Comparison of ENCODE assay signal across 8 cellular contexts in genomic region chr12:57237952-57238853, GRCh38. TPM values are rescaled to one million over a fixed set of nuclear protein-coding genes. Genes with fewer than 3 reads are reported as not detected.
DNase-seq lines count a peak whose midpoint lies in the region; ATAC-seq and TF ChIP-seq lines count a peak whose summit lies in the region.

No MANE protein-coding gene starts in this region.

- H3K27ac Mint-ChIP-seq in CD4-positive, CD25-positive, alpha-beta regulatory T cell = peak overlapping the region; percentile 91 to 97 (median 93)
- H3K27ac Mint-ChIP-seq in HFFc6 = peak overlapping the region; percentile 78; the same call in 1 of the 2 replicates
- peak overlapping the region; percentile 40 for H3K27ac Mint-ChIP-seq in activated CD8-positive, alpha-beta T cell treated with anti-CD3 and anti-CD28 coated beads, Interleukin-2, amount 10 ng/mL, durations not matched to agents 7 days and 5 days

- H3K27ac ChIP-seq in CD4-positive, CD25-positive, alpha-beta regulatory T cell (ENCODE audit: insufficient read depth, low read length, poor library complexity, severe bottlenecking) = peak overlapping the region; percentile 55
- H3K27ac ChIP-seq in hepatocyte = no peak overlapping the region

- POLR2A ChIA-PET in activated CD8-positive, alpha-beta T cell treated with anti-CD3 and anti-CD28 coated beads, Interleukin-2, amount 10 ng/mL, durations not matched to agents 7 days and 5 days (lab: Charles Lee) = interaction anchor here (1.1 to 2.2 kb wide), 3 partner anchors 8 to 15 kb away, joined by 3 to 13 read pairs (median 7); partner anchors contain the start of gene SHMT2

- peak overlapping the region; percentile 67 for H3K4me3 ChIP-seq in CD4-positive, CD25-positive, alpha-beta regulatory T cell (ENCODE audit: low read depth, low read length)
- H3K4me3 ChIP-seq in hepatocyte = peak overlapping the region; percentile 11

- H3K27me3 ChIP-seq in CD4-positive, CD25-positive, alpha-beta regulatory T cell (ENCODE audit: control insufficient read depth, insufficient read depth, low read length) = peaks cover 3% of the 10 kb centered on the region
- peaks cover 77% of the 10 kb centered on the region for H3K27me3 ChIP-seq in hepatocyte

- peaks cover 99% of the 10 kb centered on the region for H3K4me1 ChIP-seq in CD4-positive, CD25-positive, alpha-beta regulatory T cell (ENCODE audit: control insufficient read depth, insufficient read depth, low read length, poor library complexity, severe bottlenecking)
- H3K4me1 ChIP-seq in hepatocyte (ENCODE audit: insufficient read depth) = peaks cover 52% of the 10 kb centered on the region

- 3% methylated on average over 51 of the region's 62 CpGs for WGBS in hepatocyte (ENCODE audit: low lambda C conversion rate, missing lambda C conversion rate)

- H3K27me3 Mint-ChIP-seq in CD4-positive, CD25-positive, alpha-beta regulatory T cell = peaks cover 56% of the 10 kb centered on the region
- H3K27me3 Mint-ChIP-seq in HFFc6 (ENCODE audit: insufficient read depth) = peaks cover 20% of the 10 kb centered on the region
- H3K27me3 Mint-ChIP-seq in activated CD8-positive, alpha-beta T cell treated with anti-CD3 and anti-CD28 coated beads, Interleukin-2, amount 10 ng/mL, durations not matched to agents 7 days and 5 days (ENCODE audit: low read depth) = peaks cover 43% of the 10 kb centered on the region

- peaks cover 0 to 4% (median 0%) of the 10 kb centered on the region in 7 donors for H3K9me3 Mint-ChIP-seq in CD4-positive, CD25-positive, alpha-beta regulatory T cell
- H3K9me3 Mint-ChIP-seq in HFFc6 = no peaks in the 10 kb centered on the region; the same call in 1 of the 2 replicates
- no peaks in the 10 kb centered on the region for H3K9me3 Mint-ChIP-seq in activated CD8-positive, alpha-beta T cell treated with anti-CD3 and anti-CD28 coated beads, Interleukin-2, amount 10 ng/mL, durations not matched to agents 7 days and 5 days (ENCODE audit: insufficient read depth)

- peak overlapping the region; percentile 100 for H3K4me2 ChIP-seq in hepatocyte

- DNase-seq in CD4-positive, CD25-positive, alpha-beta regulatory T cell = peak in 2 of 3 donors; percentile 34 to 67
- DNase-seq in HFFc6 = no peak
- DNase-seq in activated CD8-positive, alpha-beta T cell treated with anti-CD3 and anti-CD28 coated beads, Interleukin-2, amount 10 ng/mL, durations not matched to agents 7 days and 5 days = peak; percentile 49
- no peak for DNase-seq in hepatocyte (ENCODE audit: low spot score)
- DNase-seq in stimulated activated naive CD4-positive, alpha-beta T cell (lab: John Stamatoyannopoulos, UW) = peak in 4 of 6 experiments; percentile 20 to 62 (median 32)
- DNase-seq in middle frontal gyrus (ENCODE audit: extremely low spot score, low spot score) = no peak
- no peak for DNase-seq in 8988T

- no peak for TF ChIP-seq CTCF in HFFc6 (IDR thresholded peaks at IDR 0.05)
- TF ChIP-seq CTCF in hepatocyte (IDR thresholded peaks at IDR 0.05; ENCODE audit: poor library complexity) = no peak

- no peaks in the 10 kb centered on the region for H3K79me2 ChIP-seq in hepatocyte

- H3K9me3 ChIP-seq in CD4-positive, CD25-positive, alpha-beta regulatory T cell (ENCODE audit: control insufficient read depth in 2 of 2, low read length in 2 of 2) = no peaks in the 10 kb centered on the region
- no peaks in the 10 kb centered on the region for H3K9me3 ChIP-seq in hepatocyte (ENCODE audit: low read depth)

- H3K9me2 ChIP-seq in hepatocyte (replicated peaks; ENCODE audit: insufficient read depth) = no peaks in the 10 kb centered on the region

- peaks cover 13% of the 10 kb centered on the region for H3K36me3 ChIP-seq in CD4-positive, CD25-positive, alpha-beta regulatory T cell (ENCODE audit: control insufficient read depth, insufficient read depth, low read length)
- H3K36me3 ChIP-seq in hepatocyte (replicated peaks; ENCODE audit: insufficient read depth, low read depth) = no peaks in the 10 kb centered on the region

- CTCF ChIA-PET in activated CD8-positive, alpha-beta T cell treated with anti-CD3 and anti-CD28 coated beads, Interleukin-2, amount 10 ng/mL, durations not matched to agents 7 days and 5 days (lab: Charles Lee) = interaction anchor here (0.9 to 12.3 kb wide), 13 partner anchors 10 to 230 kb away, joined by 3 to 389 read pairs (median 4); partner anchors contain the start of genes GLI1, NXPH4, SHMT2 and STAT6

- H4K20me1 ChIP-seq in hepatocyte (ENCODE audit: insufficient read depth, poor library complexity, severe bottlenecking) = peaks cover 5% of the 10 kb centered on the region

- peaks cover 6 to 86% (median 60%) of the 10 kb centered on the region in 4 donors for H3K4me1 Mint-ChIP-seq in CD4-positive, CD25-positive, alpha-beta regulatory T cell
- H3K4me1 Mint-ChIP-seq in HFFc6 (ENCODE audit: low read depth) = peaks cover 58% of the 10 kb centered on the region
- peaks cover 88% of the 10 kb centered on the region for H3K4me1 Mint-ChIP-seq in activated CD8-positive, alpha-beta T cell treated with anti-CD3 and anti-CD28 coated beads, Interleukin-2, amount 10 ng/mL, durations not matched to agents 7 days and 5 days (ENCODE audit: low read depth)

- ATAC-seq in CD4-positive, CD25-positive, alpha-beta regulatory T cell (ENCODE audit: low read depth in 2 of 2) = no peak
- peak; percentile 3 for ATAC-seq in activated CD8-positive, alpha-beta T cell treated with anti-CD3 and anti-CD28 coated beads, Interleukin-2, amount 10 ng/mL, durations not matched to agents 7 days and 5 days
- ATAC-seq in HG02938 (IDR thresholded peaks at IDR 0.05; ENCODE audit: unreplicated experiment) = no peak

- peak overlapping the region; percentile 47 for H2AFZ ChIP-seq in hepatocyte

- peaks cover 14% of the 10 kb centered on the region for H3K36me3 Mint-ChIP-seq in CD4-positive, CD25-positive, alpha-beta regulatory T cell
- peaks cover 9% of the 10 kb centered on the region for H3K36me3 Mint-ChIP-seq in HFFc6 (ENCODE audit: low read depth)
- peaks cover 28% of the 10 kb centered on the region for H3K36me3 Mint-ChIP-seq in activated CD8-positive, alpha-beta T cell treated with anti-CD3 and anti-CD28 coated beads, Interleukin-2, amount 10 ng/mL, durations not matched to agents 7 days and 5 days (ENCODE audit: low read depth)

- H3K4me3 Mint-ChIP-seq in CD4-positive, CD25-positive, alpha-beta regulatory T cell = peak overlapping the region; percentile 89 to 99 (median 97)
- peak overlapping the region; percentile 95 for H3K4me3 Mint-ChIP-seq in HFFc6
- H3K4me3 Mint-ChIP-seq in activated CD8-positive, alpha-beta T cell treated with anti-CD3 and anti-CD28 coated beads, Interleukin-2, amount 10 ng/mL, durations not matched to agents 7 days and 5 days = peak overlapping the region; percentile 83

RNA-seq across cellular contexts. Expression of gene SHMT2, which starts 8.7 kb away (rescaled TPM):
- total RNA-seq in CD4-positive, CD25-positive, alpha-beta regulatory T cell = 108 TPM
- polyA plus RNA-seq in CD4-positive, CD25-positive, alpha-beta regulatory T cell = 100 to 1,000 TPM; 214 to 300 (median 228) TPM
- 100 to 1,000 TPM; 112 to 127 (median 126) TPM for total RNA-seq in HFFc6 (2021; fragmentation: NEBNext Ultra II Directional; extraction: Animal tissue kit (Norgen Biotek cat#: 25700))
- total RNA-seq in activated CD8-positive, alpha-beta T cell treated with anti-CD3 and anti-CD28 coated beads, Interleukin-2, amount 10 ng/mL, durations not matched to agents 7 days and 5 days = 100 to 1,000 TPM; 194 to 208 TPM
- total RNA-seq in hepatocyte = 168 and 193 TPM in 2 replicates
- polyA plus RNA-seq in hepatocyte = 85.3 and 126 TPM in 2 replicates

RNA-seq across cellular contexts. Expression of gene STAC3, which starts 12.8 kb away (rescaled TPM):
- total RNA-seq in CD4-positive, CD25-positive, alpha-beta regulatory T cell = 2.6 TPM
- polyA plus RNA-seq in CD4-positive, CD25-positive, alpha-beta regulatory T cell = under 1 TPM in 3 of 4 donors, not detected in 1; 0.10 to 0.52 (median 0.18) TPM
- 1 to 10 TPM in 1 of 6 experiments, under 1 TPM in 5; 0.21 to 1.1 (median 0.58) TPM for total RNA-seq in HFFc6 (2021; fragmentation: NEBNext Ultra II Directional; extraction: Animal tissue kit (Norgen Biotek cat#: 25700))
- total RNA-seq in activated CD8-positive, alpha-beta T cell treated with anti-CD3 and anti-CD28 coated beads, Interleukin-2, amount 10 ng/mL, durations not matched to agents 7 days and 5 days = 1 to 10 TPM; 7.5 to 9.9 TPM
- total RNA-seq in hepatocyte = 0.23 and 1.1 TPM in 2 replicates
- 0.49 and 0.83 TPM in 2 replicates for polyA plus RNA-seq in hepatocyte

RNA-seq across cellular contexts. Expression of gene NXPH4, which starts 21.6 kb away (rescaled TPM):
- total RNA-seq in CD4-positive, CD25-positive, alpha-beta regulatory T cell = 0.49 TPM
- polyA plus RNA-seq in CD4-positive, CD25-positive, alpha-beta regulatory T cell = under 1 TPM in 3 of 4 donors, not detected in 1; 0.09 to 0.46 (median 0.11) TPM
- 1 to 10 TPM; 2.9 to 8.2 (median 3.9) TPM for total RNA-seq in HFFc6 (2021; fragmentation: NEBNext Ultra II Directional; extraction: Animal tissue kit (Norgen Biotek cat#: 25700))
- total RNA-seq in activated CD8-positive, alpha-beta T cell treated with anti-CD3 and anti-CD28 coated beads, Interleukin-2, amount 10 ng/mL, durations not matched to agents 7 days and 5 days = under 1 TPM; 0.39 to 0.40 TPM
- 0.52 and 1.1 TPM in 2 replicates for total RNA-seq in hepatocyte
- 2.7 and 3.3 TPM in 2 replicates for polyA plus RNA-seq in hepatocyte

Comparison
In these comparisons a context has a peak if more than half of its experiments do, and no peak if none do; other contexts are left out.
1. DNase-seq: peak in CD4-positive, CD25-positive, alpha-beta regulatory T cell (2 of 3), activated CD8-positive, alpha-beta T cell treated with anti-CD3 and anti-CD28 coated beads, Interleukin-2, amount 10 ng/mL, durations not matched to agents 7 days and 5 days (single experiment) and stimulated activated naive CD4-positive, alpha-beta T cell (4 of 6); none in HFFc6 (single experiment), hepatocyte (single experiment), middle frontal gyrus (single experiment) and 8988T (single experiment).
2. H3K27ac Mint-ChIP-seq: peak in every context shown above with its lines; median percentile 93 in CD4-positive, CD25-positive, alpha-beta regulatory T cell; 78 in HFFc6; 40 in activated CD8-positive, alpha-beta T cell treated with anti-CD3 and anti-CD28 coated beads, Interleukin-2, amount 10 ng/mL, durations not matched to agents 7 days and 5 days.
3. Peak in every context shown above with its lines, with median percentiles within 50 percentile points of each other: H3K4me3 Mint-ChIP-seq.